In genomic region chr1:160101037-160101716, GRCh38 we compare ENCODE assay signal across 1 cellular context.
A peak's percentile ranks its signal among the peaks of the same experiment; 100 is the strongest.
TF ChIP-seq lines count a peak whose summit lies in the region.

No MANE protein-coding gene starts in this region.

TF ChIP-seq in HepG2, 621 proteins besides CTCF, POLR2A, EP300 and RAD21 (continued from another document and continues in another):
- TF ChIP-seq RERE (CRISPR knock-in tag; IDR thresholded peaks at IDR 0.05; ENCODE audit: low read depth) (no peak), ZNF367 (CRISPR knock-in tag; IDR thresholded peaks at IDR 0.05; ENCODE audit: borderline replicate concordance) (no peak), ZNF513 (CRISPR knock-in tag; conservative IDR thresholded peaks at IDR 0.05) (no peak), ZNF7 (CRISPR knock-in tag; IDR thresholded peaks at IDR 0.05) (no peak), TBL1XR1 (IDR thresholded peaks at IDR 0.05; ENCODE audit: borderline replicate concordance, low read length, partially characterized antibody) (peak; percentile 17), ZNF276 (CRISPR knock-in tag; IDR thresholded peaks at IDR 0.05; ENCODE audit: low read depth) (no peak), HNF4G (IDR thresholded peaks at IDR 0.05; ENCODE audit: borderline replicate concordance, low read depth, low read length) (no peak), HNF4G (CRISPR knock-in tag; IDR thresholded peaks at IDR 0.05; ENCODE audit: borderline replicate concordance, low read depth) (no peak), ZNF563 (CRISPR knock-in tag; IDR thresholded peaks at IDR 0.05) (no peak; the same call in 1 of the 2 replicates), ZNF501 (CRISPR knock-in tag; IDR thresholded peaks at IDR 0.05) (peak; percentile 83), ZFP41 (CRISPR knock-in tag; IDR thresholded peaks at IDR 0.05; ENCODE audit: borderline replicate concordance) (no peak), BHLHE40 (IDR thresholded peaks at IDR 0.05; ENCODE audit: low read length) (peak; percentile 57; the same call in 1 of the 2 replicates), ATAD3A (CRISPR knock-in tag; IDR thresholded peaks at IDR 0.05) (no peak), MAX (IDR thresholded peaks at IDR 0.05) (peak; percentile 90), IRF9 (CRISPR knock-in tag; IDR thresholded peaks at IDR 0.05; ENCODE audit: borderline replicate concordance) (no peak), KLF15 (CRISPR knock-in tag; IDR thresholded peaks at IDR 0.05; ENCODE audit: borderline replicate concordance) (no peak), ELK4 (CRISPR knock-in tag; IDR thresholded peaks at IDR 0.05; ENCODE audit: borderline replicate concordance) (no peak), ZNF263 (CRISPR knock-in tag; IDR thresholded peaks at IDR 0.05) (peak; percentile 45; the same call in 1 of the 2 replicates), HOXA7 (CRISPR knock-in tag; IDR thresholded peaks at IDR 0.05) (no peak), KMT2B (CRISPR knock-in tag; IDR thresholded peaks at IDR 0.05) (no peak), ZNF570 (CRISPR knock-in tag; IDR thresholded peaks at IDR 0.05; ENCODE audit: borderline replicate concordance) (no peak), ZNF652 (CRISPR knock-in tag; IDR thresholded peaks at IDR 0.05; ENCODE audit: borderline replicate concordance, low read depth) (no peak), ZBTB14 (CRISPR knock-in tag; IDR thresholded peaks at IDR 0.05) (no peak), SP1 (IDR thresholded peaks at IDR 0.05) (no peak), SP1 (CRISPR knock-in tag; IDR thresholded peaks at IDR 0.05) (no peak), FUBP1 (CRISPR knock-in tag; IDR thresholded peaks at IDR 0.05; ENCODE audit: borderline replicate concordance) (no peak), ZNF644 (CRISPR knock-in tag; IDR thresholded peaks at IDR 0.05; ENCODE audit: low read depth) (no peak), ZNF562 (CRISPR knock-in tag; IDR thresholded peaks at IDR 0.05; ENCODE audit: borderline replicate concordance) (no peak), ZNF574 (CRISPR knock-in tag; IDR thresholded peaks at IDR 0.05) (peak; percentile 45), ZNF687 (CRISPR knock-in tag; IDR thresholded peaks at IDR 0.05) (peak; percentile 86)
